In the genomic region with DNA sequence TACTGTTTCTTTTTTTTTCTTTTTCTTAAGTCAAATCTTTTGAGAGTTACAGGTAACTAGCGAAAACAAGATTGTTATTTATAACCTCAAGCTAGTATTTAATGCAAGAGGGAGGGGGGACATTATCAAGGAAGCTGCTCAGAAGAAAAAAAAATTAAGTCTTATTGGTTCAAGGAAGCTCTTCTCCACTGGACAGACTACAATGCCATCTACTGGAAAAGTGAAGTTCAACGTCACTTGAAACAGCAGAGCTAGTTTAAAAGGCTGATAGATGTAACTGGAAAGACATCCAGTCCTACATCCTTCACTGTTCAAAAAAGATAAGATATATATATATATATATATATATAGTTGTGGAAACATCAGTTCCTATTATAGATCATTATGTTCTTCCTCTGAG, we compare ENCODE assay signal across 8 cellular contexts.
A peak's percentile ranks its signal among the peaks of the same experiment; 100 is the strongest.
DNase-seq lines count a peak whose midpoint lies in the region; ATAC-seq and TF ChIP-seq lines count a peak whose summit lies in the region.

No MANE protein-coding gene starts in this region.

- no peaks in the 10 kb centered on the region for H3K9me3 Mint-ChIP-seq in activated T-cell treated with anti-CD3 and anti-CD28 coated beads, Interleukin-2, amount 50 U/mL, for 4 hours
- no peaks in the 10 kb centered on the region for H3K9me3 Mint-ChIP-seq in T-helper 2 cell treated with Interferon-gamma antibody and Interleukin-4, amounts not matched to agents 5 μg/mL and 100 μg/mL, for 36 hours

- H3K27ac Mint-ChIP-seq in T-helper 2 cell treated with Interferon-gamma antibody and Interleukin-4, amounts not matched to agents 5 μg/mL and 100 μg/mL, for 36 hours, result no peak overlapping the region

- peak; percentile 64 to 82 for DNase-seq in cardiac muscle cell (ENCODE audit: low read depth in 1 of 2, low spot score in 1 of 2)
- DNase-seq in Right ventricle myocardium superior, result no peak
- peak; percentile 18 for DNase-seq in NCI-H2196 (lab: John Stamatoyannopoulos, UW; ENCODE audit: unreplicated experiment)
- DNase-seq in astrocyte of the hippocampus (ENCODE audit: low read depth, low spot score), result peak; percentile 77
- DNase-seq in kidney epithelial cell (ENCODE audit: low read depth), result peak; percentile 32
- DNase-seq in activated T-cell treated with anti-CD3 and anti-CD28 coated beads, Interleukin-2, amount 50 U/mL, for 4 hours, result no peak
- no peak for DNase-seq in T-helper 2 cell treated with Interferon-gamma antibody and Interleukin-4, amounts not matched to agents 5 μg/mL and 100 μg/mL, for 36 hours (ENCODE audit: low spot score)
- no peak for DNase-seq in activated effector memory CD4-positive, alpha-beta T cell treated with anti-CD3 and anti-CD28 coated beads, Interleukin-2, amount 50 U/mL, for 16 hours

- ATAC-seq in Right ventricle myocardium superior (ENCODE audit: poor library complexity), result no peak
- ATAC-seq in activated T-cell treated with anti-CD3 and anti-CD28 coated beads, Interleukin-2, amount 50 U/mL, for 4 hours, result no peak

- no peak overlapping the region for H3K27ac ChIP-seq in cardiac muscle cell

- H3K9me3 ChIP-seq in cardiac muscle cell (ENCODE audit: low read depth), result no peaks in the 10 kb centered on the region

- H3K4me3 Mint-ChIP-seq in activated T-cell treated with anti-CD3 and anti-CD28 coated beads, Interleukin-2, amount 50 U/mL, for 4 hours, result no peak overlapping the region
- no peak overlapping the region for H3K4me3 Mint-ChIP-seq in T-helper 2 cell treated with Interferon-gamma antibody and Interleukin-4, amounts not matched to agents 5 μg/mL and 100 μg/mL, for 36 hours

- H3K4me3 ChIP-seq in cardiac muscle cell (no peak overlapping the region), kidney epithelial cell (ENCODE audit: low read depth, low read length) (no peak overlapping the region)

- TF ChIP-seq CTCF in cardiac muscle cell (IDR thresholded peaks at IDR 0.05; ENCODE audit: low read depth, low read length), result peak; percentile 57
- peak; percentile 57 for TF ChIP-seq CTCF in kidney epithelial cell (IDR thresholded peaks at IDR 0.05; ENCODE audit: insufficient read depth, low read length, poor library complexity, severe bottlenecking)

- intact Hi-C loops in Right ventricle myocardium superior (cut with DNase I), result loop anchor here (10.0 kb wide), 3 partner anchors 164 to 1474 kb away; no protein-coding TSS in a partner anchor

- H3K4me1 Mint-ChIP-seq in activated T-cell treated with anti-CD3 and anti-CD28 coated beads, Interleukin-2, amount 50 U/mL, for 4 hours (ENCODE audit: low read depth), result no peaks in the 10 kb centered on the region
- H3K4me1 Mint-ChIP-seq in T-helper 2 cell treated with Interferon-gamma antibody and Interleukin-4, amounts not matched to agents 5 μg/mL and 100 μg/mL, for 36 hours (ENCODE audit: low read depth), result no peaks in the 10 kb centered on the region

- no peaks in the 10 kb centered on the region for H3K4me1 ChIP-seq in cardiac muscle cell (ENCODE audit: low read depth)

- no peaks in the 10 kb centered on the region for H3K27me3 ChIP-seq in cardiac muscle cell
- H3K27me3 ChIP-seq in kidney epithelial cell (ENCODE audit: control insufficient read depth, insufficient read depth, low read length), result no peaks in the 10 kb centered on the region

- H3K36me3 ChIP-seq in cardiac muscle cell, result no peaks in the 10 kb centered on the region
- H3K36me3 ChIP-seq in kidney epithelial cell (ENCODE audit: control insufficient read depth, insufficient read depth, low read length), result no peaks in the 10 kb centered on the region

- peaks cover 7% of the 10 kb centered on the region for H3K27me3 Mint-ChIP-seq in activated T-cell treated with anti-CD3 and anti-CD28 coated beads, Interleukin-2, amount 50 U/mL, for 4 hours (ENCODE audit: low read depth)
- H3K27me3 Mint-ChIP-seq in T-helper 2 cell treated with Interferon-gamma antibody and Interleukin-4, amounts not matched to agents 5 μg/mL and 100 μg/mL, for 36 hours (ENCODE audit: low read depth), result no peaks in the 10 kb centered on the region

- no peaks in the 10 kb centered on the region for H3K36me3 Mint-ChIP-seq in activated T-cell treated with anti-CD3 and anti-CD28 coated beads, Interleukin-2, amount 50 U/mL, for 4 hours (ENCODE audit: insufficient read depth)
- H3K36me3 Mint-ChIP-seq in T-helper 2 cell treated with Interferon-gamma antibody and Interleukin-4, amounts not matched to agents 5 μg/mL and 100 μg/mL, for 36 hours (ENCODE audit: low read depth), result no peaks in the 10 kb centered on the region

Comparison
In these comparisons a context has a peak if more than half of its experiments do, and no peak if none do; other contexts are left out.
1. DNase-seq: peak in cardiac muscle cell (2 of 2), NCI-H2196 (single experiment), astrocyte of the hippocampus (single experiment) and kidney epithelial cell (single experiment); none in Right ventricle myocardium superior (single experiment), activated T-cell treated with anti-CD3 and anti-CD28 coated beads, Interleukin-2, amount 50 U/mL, for 4 hours (single experiment), T-helper 2 cell treated with Interferon-gamma antibody and Interleukin-4, amounts not matched to agents 5 μg/mL and 100 μg/mL, for 36 hours (single experiment) and activated effector memory CD4-positive, alpha-beta T cell treated with anti-CD3 and anti-CD28 coated beads, Interleukin-2, amount 50 U/mL, for 16 hours (single experiment).